Comparison of ENCODE assay signal across 26 cellular contexts in the genomic region with DNA sequence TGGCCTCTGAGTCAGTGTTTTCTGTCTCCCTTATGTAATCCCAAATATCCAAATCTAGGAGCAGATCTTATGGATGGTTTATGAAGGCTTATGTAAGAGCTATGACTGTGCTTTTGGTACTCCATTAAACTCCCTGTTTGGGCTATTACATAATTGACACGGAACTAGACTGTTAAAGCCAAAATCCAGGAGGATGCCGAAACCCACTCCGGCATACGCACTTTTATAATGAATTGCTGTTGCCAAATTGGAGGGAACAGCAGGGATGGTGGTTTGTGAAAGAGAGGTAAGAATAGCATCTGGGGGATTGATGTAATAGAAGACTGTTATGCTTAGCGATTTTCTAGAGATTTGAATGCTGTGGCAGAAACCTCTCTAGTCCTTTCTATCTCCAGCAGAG. TPM values are rescaled to one million over a fixed set of nuclear protein-coding genes. Genes with fewer than 3 reads are reported as not detected.
DNase-seq lines count a peak whose midpoint lies in the region; ATAC-seq and TF ChIP-seq lines count a peak whose summit lies in the region.
"Had no signal": no experiment of that assay in that cellular context is flagged by ENCODE, and none has a peak within 500 bp of the region (broad histone marks: within the 10 kb centered on the region; RNA-seq: fewer than 3 reads in every experiment).

No MANE protein-coding gene starts in this region.

- H3K36me3 ChIP-seq in thoracic aorta = no peaks in the 10 kb centered on the region
- H3K36me3 ChIP-seq: BLaER1 treated with 17β-estradiol and CSF1 and Interleukin-3, amounts not matched to agents 10 nM and 100 nM; SJSA1 had no signal

- DNase-seq in caudate nucleus (lab: John Stamatoyannopoulos, UW) (peak in 10 of 61 donors; percentile 2 to 50 (median 20)), middle frontal gyrus (ENCODE audit: extremely low spot score, low spot score) (peak; percentile 25), thoracic aorta (ENCODE audit: low spot score) (no peak), NCI-H1092 treated with DMSO at 0.1 percent for 48 hours (lab: John Stamatoyannopoulos, UW) (no peak), NCI-H226 (no peak)
- DNase-seq: CD4-positive, alpha-beta memory T cell; COR-L47; DMS53; GDM1; MM.1S; NCI-H1417; NCI-H1694; NCI-H2029 treated with DMSO at 0.1 percent for 48 hours; NCI-H2171; NCI-H446; NCI-H524 treated with DMSO at 0.1 percent for 48 hours; NCI-H774; PC-9 had no signal

- H3K4me3 ChIP-seq in thoracic aorta = peak overlapping the region; percentile 94
- H3K4me3 ChIP-seq: BLaER1 treated with 17β-estradiol and CSF1 and Interleukin-3, amounts not matched to agents 10 nM and 100 nM; GM12878; PC-9; SJSA1 had no signal

- TF ChIP-seq CTCF in C4-2B (conservative IDR thresholded peaks at IDR 0.05) (no peak), thoracic aorta (IDR thresholded peaks at IDR 0.05) (no peak)

- no peak for ATAC-seq in thoracic aorta (ENCODE audit: insufficient number of reproducible peaks, low FRiP score, low read depth)
- no peak for ATAC-seq in GM18511 (IDR thresholded peaks at IDR 0.05; ENCODE audit: unreplicated experiment)
- ATAC-seq: GM12878, Right ventricle myocardium inferior had no signal

- peak overlapping the region; percentile 31; the same call in 1 of the 2 replicates for H3K27ac ChIP-seq in C4-2B
- H3K27ac ChIP-seq in caudate nucleus (ENCODE audit: low read depth, low read length) = peak overlapping the region; percentile 72
- peak overlapping the region in 1 of 2 donors; percentile 53 for H3K27ac ChIP-seq in thoracic aorta
- H3K27ac ChIP-seq: BLaER1 treated with 17β-estradiol and CSF1 and Interleukin-3, amounts not matched to agents 10 nM and 100 nM; HL-60; KMS-11; PC-9; SJSA1 had no signal

- no peaks in the 10 kb centered on the region for H3K9me3 ChIP-seq in thoracic aorta
- H3K9me3 ChIP-seq: SJSA1 had no signal

- H3K4me1 ChIP-seq in thoracic aorta (ENCODE audit: control insufficient read depth in 1 of 2, low read depth in 2 of 2) = peaks cover 7 to 11% of the 10 kb centered on the region in 2 donors

- H3K27me3 ChIP-seq in thoracic aorta (replicated peaks; ENCODE audit: insufficient read depth) = no peaks in the 10 kb centered on the region

RNA-seq across cellular contexts. Expression of a gene that starts 2.0 kb away (rescaled TPM):
- 10 to 100 TPM; 14.9 to 26.4 TPM for total RNA-seq in thoracic aorta
- total RNA-seq: PC-9, SJSA1 had no signal
